1 cellular context compared by ENCODE assay signal in the genomic region with DNA sequence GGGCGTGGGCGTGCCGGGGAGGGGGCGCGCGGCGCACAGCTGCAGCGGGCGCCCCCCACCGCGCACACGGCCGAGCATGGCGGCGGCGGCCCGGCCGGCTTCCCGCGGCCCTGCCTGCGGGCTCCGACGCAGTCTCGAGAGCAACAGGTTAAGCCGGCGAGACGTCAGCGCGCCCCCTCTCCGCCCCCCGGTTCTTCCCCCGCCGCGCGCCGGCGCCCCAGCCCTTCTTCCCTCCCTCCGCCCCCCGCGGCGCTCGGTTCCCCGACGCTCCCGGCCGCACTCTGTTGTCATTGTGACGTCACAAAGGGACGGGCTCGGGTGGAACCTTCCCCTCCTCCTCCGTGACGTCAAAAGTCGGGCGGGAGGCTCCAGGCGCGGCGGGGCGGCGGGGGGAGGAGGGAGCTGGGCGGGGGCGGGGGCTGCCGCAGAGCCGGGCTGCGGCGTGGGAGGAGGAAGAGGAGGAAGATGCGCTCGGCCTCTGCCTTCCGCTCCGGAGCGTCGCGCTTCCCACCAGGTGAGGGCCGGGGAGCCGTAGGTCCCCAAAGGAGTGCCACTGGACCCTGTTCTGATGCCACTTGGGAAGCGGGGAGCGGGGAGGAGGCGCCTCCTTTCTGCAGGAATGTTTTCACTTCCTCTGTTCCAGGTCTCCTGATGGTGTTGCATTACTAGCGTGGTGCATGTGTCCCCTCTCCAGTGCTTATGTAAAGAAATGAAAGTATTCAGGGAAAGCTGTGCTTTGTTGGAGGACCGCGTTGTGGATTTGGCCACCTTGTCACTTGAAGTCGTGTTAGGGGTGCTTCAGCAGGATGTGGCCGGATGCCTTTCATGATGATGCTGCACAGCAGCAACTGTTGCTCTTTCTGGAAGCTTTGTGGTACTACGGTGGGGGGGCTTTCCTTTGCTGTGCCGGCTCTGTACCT.
TF ChIP-seq lines count a peak whose summit lies in the region.

No MANE protein-coding gene starts in this region.

TF ChIP-seq in HepG2, 621 proteins besides CTCF, POLR2A, EP300 and RAD21 (continued from another document and continues in another):
- TF ChIP-seq, protein P1, sequence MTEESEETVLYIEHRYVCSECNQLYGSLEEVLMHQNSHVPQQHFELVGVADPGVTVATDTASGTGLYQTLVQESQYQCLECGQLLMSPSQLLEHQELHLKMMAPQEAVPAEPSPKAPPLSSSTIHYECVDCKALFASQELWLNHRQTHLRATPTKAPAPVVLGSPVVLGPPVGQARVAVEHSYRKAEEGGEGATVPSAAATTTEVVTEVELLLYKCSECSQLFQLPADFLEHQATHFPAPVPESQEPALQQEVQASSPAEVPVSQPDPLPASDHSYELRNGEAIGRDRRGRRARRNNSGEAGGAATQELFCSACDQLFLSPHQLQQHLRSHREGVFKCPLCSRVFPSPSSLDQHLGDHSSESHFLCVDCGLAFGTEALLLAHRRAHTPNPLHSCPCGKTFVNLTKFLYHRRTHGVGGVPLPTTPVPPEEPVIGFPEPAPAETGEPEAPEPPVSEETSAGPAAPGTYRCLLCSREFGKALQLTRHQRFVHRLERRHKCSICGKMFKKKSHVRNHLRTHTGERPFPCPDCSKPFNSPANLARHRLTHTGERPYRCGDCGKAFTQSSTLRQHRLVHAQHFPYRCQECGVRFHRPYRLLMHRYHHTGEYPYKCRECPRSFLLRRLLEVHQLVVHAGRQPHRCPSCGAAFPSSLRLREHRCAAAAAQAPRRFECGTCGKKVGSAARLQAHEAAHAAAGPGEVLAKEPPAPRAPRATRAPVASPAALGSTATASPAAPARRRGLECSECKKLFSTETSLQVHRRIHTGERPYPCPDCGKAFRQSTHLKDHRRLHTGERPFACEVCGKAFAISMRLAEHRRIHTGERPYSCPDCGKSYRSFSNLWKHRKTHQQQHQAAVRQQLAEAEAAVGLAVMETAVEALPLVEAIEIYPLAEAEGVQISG (CRISPR knock-in tag; IDR thresholded peaks at IDR 0.05) = no peak
- TF ChIP-seq, protein P2, sequence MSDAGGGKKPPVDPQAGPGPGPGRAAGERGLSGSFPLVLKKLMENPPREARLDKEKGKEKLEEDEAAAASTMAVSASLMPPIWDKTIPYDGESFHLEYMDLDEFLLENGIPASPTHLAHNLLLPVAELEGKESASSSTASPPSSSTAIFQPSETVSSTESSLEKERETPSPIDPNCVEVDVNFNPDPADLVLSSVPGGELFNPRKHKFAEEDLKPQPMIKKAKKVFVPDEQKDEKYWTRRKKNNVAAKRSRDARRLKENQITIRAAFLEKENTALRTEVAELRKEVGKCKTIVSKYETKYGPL (CRISPR knock-in tag; IDR thresholded peaks at IDR 0.05) = no peak
- TF ChIP-seq JUNB (CRISPR knock-in tag; IDR thresholded peaks at IDR 0.05; ENCODE audit: borderline replicate concordance) (no peak), NCOA5 (CRISPR knock-in tag; IDR thresholded peaks at IDR 0.05) (no peak), TMF1 (CRISPR knock-in tag; IDR thresholded peaks at IDR 0.05; ENCODE audit: low read depth) (0 out of 2 replicates have a peak, but pooled peaks have one; percentile 51), TCF7L2 (IDR thresholded peaks at IDR 0.05; ENCODE audit: low read depth, low read length) (no peak), ZNF263 (CRISPR knock-in tag; IDR thresholded peaks at IDR 0.05) (peak; percentile 92), ZBTB38 (CRISPR knock-in tag; IDR thresholded peaks at IDR 0.05) (peak; percentile 51; the same call in 1 of the 2 replicates), KDM5A (IDR thresholded peaks at IDR 0.05; ENCODE audit: borderline replicate concordance, low read length) (0 out of 2 replicates have a peak, but pooled peaks have one; percentile 26), ZNF383 (CRISPR knock-in tag; IDR thresholded peaks at IDR 0.05; ENCODE audit: borderline replicate concordance) (no peak), JARID2 (CRISPR knock-in tag; IDR thresholded peaks at IDR 0.05; ENCODE audit: insufficient replicate concordance) (no peak), ARHGAP35 (CRISPR knock-in tag; IDR thresholded peaks at IDR 0.05; ENCODE audit: borderline replicate concordance) (no peak), ZNF326 (CRISPR knock-in tag; IDR thresholded peaks at IDR 0.05; ENCODE audit: borderline replicate concordance) (no peak), ZNF44 (CRISPR knock-in tag; IDR thresholded peaks at IDR 0.05) (peak; percentile 53; the same call in 1 of the 2 replicates), SRSF9 (IDR thresholded peaks at IDR 0.05; ENCODE audit: borderline replicate concordance, insufficient read depth, low read depth, low read length, poor library complexity, severe bottlenecking) (no peak), ZNF766 (CRISPR knock-in tag; IDR thresholded peaks at IDR 0.05; ENCODE audit: borderline replicate concordance) (no peak), CENPT (CRISPR knock-in tag; IDR thresholded peaks at IDR 0.05; ENCODE audit: low read depth) (no peak), HNRNPLL (IDR thresholded peaks at IDR 0.05; ENCODE audit: low read depth, low read length, poor library complexity, severe bottlenecking) (peak; percentile 36), ZSCAN29 (CRISPR knock-in tag; conservative IDR thresholded peaks at IDR 0.05) (no peak), ZNF205 (CRISPR knock-in tag; IDR thresholded peaks at IDR 0.05) (0 out of 2 replicates have a peak, but pooled peaks have one; percentile 10), ZNF432 (CRISPR knock-in tag; IDR thresholded peaks at IDR 0.05; ENCODE audit: borderline replicate concordance) (no peak), HOXA3 (CRISPR knock-in tag; IDR thresholded peaks at IDR 0.05) (peak; percentile 99), KMT2A (CRISPR knock-in tag; IDR thresholded peaks at IDR 0.05) (0 out of 2 replicates have a peak, but pooled peaks have one; percentile 74), MEIS2 (CRISPR knock-in tag; IDR thresholded peaks at IDR 0.05) (no peak), ZNF30 (CRISPR knock-in tag; IDR thresholded peaks at IDR 0.05) (no peak), ZNF224 (CRISPR knock-in tag; IDR thresholded peaks at IDR 0.05) (no peak), ZNF350 (CRISPR knock-in tag; IDR thresholded peaks at IDR 0.05; ENCODE audit: borderline replicate concordance, low read depth) (peak; percentile 53; the same call in 1 of the 2 replicates), KDM6A (CRISPR knock-in tag; IDR thresholded peaks at IDR 0.05; ENCODE audit: low read depth) (no peak), ZNF746 (CRISPR knock-in tag; IDR thresholded peaks at IDR 0.05) (0 out of 2 replicates have a peak, but pooled peaks have one; percentile 4)
- TF ChIP-seq, protein P3, sequence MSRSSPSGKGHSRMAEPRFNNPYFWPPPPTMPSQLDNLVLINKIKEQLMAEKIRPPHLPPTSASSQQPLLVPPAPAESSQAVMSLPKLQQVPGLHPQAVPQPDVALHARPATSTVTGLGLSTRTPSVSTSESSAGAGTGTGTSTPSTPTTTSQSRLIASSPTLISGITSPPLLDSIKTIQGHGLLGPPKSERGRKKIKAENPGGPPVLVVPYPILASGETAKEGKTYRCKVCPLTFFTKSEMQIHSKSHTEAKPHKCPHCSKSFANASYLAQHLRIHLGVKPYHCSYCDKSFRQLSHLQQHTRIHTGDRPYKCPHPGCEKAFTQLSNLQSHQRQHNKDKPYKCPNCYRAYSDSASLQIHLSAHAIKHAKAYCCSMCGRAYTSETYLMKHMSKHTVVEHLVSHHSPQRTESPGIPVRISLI (CRISPR knock-in tag; IDR thresholded peaks at IDR 0.05; ENCODE audit: borderline replicate concordance) = no peak
- TF ChIP-seq, protein P4, sequence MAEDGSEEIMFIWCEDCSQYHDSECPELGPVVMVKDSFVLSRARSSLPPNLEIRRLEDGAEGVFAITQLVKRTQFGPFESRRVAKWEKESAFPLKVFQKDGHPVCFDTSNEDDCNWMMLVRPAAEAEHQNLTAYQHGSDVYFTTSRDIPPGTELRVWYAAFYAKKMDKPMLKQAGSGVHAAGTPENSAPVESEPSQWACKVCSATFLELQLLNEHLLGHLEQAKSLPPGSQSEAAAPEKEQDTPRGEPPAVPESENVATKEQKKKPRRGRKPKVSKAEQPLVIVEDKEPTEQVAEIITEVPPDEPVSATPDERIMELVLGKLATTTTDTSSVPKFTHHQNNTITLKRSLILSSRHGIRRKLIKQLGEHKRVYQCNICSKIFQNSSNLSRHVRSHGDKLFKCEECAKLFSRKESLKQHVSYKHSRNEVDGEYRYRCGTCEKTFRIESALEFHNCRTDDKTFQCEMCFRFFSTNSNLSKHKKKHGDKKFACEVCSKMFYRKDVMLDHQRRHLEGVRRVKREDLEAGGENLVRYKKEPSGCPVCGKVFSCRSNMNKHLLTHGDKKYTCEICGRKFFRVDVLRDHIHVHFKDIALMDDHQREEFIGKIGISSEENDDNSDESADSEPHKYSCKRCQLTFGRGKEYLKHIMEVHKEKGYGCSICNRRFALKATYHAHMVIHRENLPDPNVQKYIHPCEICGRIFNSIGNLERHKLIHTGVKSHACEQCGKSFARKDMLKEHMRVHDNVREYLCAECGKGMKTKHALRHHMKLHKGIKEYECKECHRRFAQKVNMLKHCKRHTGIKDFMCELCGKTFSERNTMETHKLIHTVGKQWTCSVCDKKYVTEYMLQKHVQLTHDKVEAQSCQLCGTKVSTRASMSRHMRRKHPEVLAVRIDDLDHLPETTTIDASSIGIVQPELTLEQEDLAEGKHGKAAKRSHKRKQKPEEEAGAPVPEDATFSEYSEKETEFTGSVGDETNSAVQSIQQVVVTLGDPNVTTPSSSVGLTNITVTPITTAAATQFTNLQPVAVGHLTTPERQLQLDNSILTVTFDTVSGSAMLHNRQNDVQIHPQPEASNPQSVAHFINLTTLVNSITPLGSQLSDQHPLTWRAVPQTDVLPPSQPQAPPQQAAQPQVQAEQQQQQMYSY (CRISPR knock-in tag; IDR thresholded peaks at IDR 0.05) = no peak
- TF ChIP-seq, protein P5, sequence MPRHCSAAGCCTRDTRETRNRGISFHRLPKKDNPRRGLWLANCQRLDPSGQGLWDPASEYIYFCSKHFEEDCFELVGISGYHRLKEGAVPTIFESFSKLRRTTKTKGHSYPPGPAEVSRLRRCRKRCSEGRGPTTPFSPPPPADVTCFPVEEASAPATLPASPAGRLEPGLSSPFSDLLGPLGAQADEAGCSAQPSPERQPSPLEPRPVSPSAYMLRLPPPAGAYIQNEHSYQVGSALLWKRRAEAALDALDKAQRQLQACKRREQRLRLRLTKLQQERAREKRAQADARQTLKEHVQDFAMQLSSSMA (CRISPR knock-in tag; IDR thresholded peaks at IDR 0.05) = peak; percentile 32; the same call in 1 of the 2 replicates
- TF ChIP-seq, protein P6, sequence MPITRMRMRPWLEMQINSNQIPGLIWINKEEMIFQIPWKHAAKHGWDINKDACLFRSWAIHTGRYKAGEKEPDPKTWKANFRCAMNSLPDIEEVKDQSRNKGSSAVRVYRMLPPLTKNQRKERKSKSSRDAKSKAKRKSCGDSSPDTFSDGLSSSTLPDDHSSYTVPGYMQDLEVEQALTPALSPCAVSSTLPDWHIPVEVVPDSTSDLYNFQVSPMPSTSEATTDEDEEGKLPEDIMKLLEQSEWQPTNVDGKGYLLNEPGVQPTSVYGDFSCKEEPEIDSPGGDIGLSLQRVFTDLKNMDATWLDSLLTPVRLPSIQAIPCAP (CRISPR knock-in tag; IDR thresholded peaks at IDR 0.05; ENCODE audit: low read depth) = no peak
- TF ChIP-seq, protein P7, sequence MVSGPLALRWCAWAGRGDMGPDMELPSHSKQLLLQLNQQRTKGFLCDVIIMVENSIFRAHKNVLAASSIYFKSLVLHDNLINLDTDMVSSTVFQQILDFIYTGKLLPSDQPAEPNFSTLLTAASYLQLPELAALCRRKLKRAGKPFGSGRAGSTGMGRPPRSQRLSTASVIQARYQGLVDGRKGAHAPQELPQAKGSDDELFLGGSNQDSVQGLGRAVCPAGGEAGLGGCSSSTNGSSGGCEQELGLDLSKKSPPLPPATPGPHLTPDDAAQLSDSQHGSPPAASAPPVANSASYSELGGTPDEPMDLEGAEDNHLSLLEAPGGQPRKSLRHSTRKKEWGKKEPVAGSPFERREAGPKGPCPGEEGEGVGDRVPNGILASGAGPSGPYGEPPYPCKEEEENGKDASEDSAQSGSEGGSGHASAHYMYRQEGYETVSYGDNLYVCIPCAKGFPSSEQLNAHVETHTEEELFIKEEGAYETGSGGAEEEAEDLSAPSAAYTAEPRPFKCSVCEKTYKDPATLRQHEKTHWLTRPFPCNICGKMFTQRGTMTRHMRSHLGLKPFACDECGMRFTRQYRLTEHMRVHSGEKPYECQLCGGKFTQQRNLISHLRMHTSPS (CRISPR knock-in tag; IDR thresholded peaks at IDR 0.05; ENCODE audit: low read depth) = peak; percentile 45; the same call in 1 of the 2 replicates
- TF ChIP-seq, protein P8, sequence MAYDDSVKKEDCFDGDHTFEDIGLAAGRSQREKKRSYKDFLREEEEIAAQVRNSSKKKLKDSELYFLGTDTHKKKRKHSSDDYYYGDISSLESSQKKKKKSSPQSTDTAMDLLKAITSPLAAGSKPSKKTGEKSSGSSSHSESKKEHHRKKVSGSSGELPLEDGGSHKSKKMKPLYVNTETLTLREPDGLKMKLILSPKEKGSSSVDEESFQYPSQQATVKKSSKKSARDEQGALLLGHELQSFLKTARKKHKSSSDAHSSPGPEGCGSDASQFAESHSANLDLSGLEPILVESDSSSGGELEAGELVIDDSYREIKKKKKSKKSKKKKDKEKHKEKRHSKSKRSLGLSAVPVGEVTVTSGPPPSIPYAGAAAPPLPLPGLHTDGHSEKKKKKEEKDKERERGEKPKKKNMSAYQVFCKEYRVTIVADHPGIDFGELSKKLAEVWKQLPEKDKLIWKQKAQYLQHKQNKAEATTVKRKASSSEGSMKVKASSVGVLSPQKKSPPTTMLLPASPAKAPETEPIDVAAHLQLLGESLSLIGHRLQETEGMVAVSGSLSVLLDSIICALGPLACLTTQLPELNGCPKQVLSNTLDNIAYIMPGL (CRISPR knock-in tag; IDR thresholded peaks at IDR 0.05; ENCODE audit: borderline replicate concordance in 1 of 2, low read depth in 1 of 2) = peak in 1 of 2 experiments; percentile 27; a peak in 2 of 4 replicates
- TF ChIP-seq, protein P9, sequence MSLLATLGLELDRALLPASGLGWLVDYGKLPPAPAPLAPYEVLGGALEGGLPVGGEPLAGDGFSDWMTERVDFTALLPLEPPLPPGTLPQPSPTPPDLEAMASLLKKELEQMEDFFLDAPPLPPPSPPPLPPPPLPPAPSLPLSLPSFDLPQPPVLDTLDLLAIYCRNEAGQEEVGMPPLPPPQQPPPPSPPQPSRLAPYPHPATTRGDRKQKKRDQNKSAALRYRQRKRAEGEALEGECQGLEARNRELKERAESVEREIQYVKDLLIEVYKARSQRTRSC (CRISPR knock-in tag; IDR thresholded peaks at IDR 0.05; ENCODE audit: low read depth) = no peak
- TF ChIP-seq, protein P10, sequence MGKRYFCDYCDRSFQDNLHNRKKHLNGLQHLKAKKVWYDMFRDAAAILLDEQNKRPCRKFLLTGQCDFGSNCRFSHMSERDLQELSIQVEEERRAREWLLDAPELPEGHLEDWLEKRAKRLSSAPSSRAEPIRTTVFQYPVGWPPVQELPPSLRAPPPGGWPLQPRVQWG (CRISPR knock-in tag; IDR thresholded peaks at IDR 0.05; ENCODE audit: borderline replicate concordance, low read depth) = no peak
- TF ChIP-seq, protein P11, sequence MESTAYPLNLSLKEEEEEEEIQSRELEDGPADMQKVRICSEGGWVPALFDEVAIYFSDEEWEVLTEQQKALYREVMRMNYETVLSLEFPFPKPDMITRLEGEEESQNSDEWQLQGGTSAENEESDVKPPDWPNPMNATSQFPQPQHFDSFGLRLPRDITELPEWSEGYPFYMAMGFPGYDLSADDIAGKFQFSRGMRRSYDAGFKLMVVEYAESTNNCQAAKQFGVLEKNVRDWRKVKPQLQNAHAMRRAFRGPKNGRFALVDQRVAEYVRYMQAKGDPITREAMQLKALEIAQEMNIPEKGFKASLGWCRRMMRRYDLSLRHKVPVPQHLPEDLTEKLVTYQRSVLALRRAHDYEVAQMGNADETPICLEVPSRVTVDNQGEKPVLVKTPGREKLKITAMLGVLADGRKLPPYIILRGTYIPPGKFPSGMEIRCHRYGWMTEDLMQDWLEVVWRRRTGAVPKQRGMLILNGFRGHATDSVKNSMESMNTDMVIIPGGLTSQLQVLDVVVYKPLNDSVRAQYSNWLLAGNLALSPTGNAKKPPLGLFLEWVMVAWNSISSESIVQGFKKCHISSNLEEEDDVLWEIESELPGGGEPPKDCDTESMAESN (CRISPR knock-in tag; conservative IDR thresholded peaks at IDR 0.05) = no peak
